Comparison of ENCODE assay signal across 8 cellular contexts in genomic region chr6:26553739-26554668, GRCh38. TPM values are rescaled to one million over a fixed set of nuclear protein-coding genes. Genes with fewer than 3 reads are reported as not detected.
DNase-seq lines count a peak whose midpoint lies in the region; ATAC-seq and TF ChIP-seq lines count a peak whose summit lies in the region.

No MANE protein-coding gene starts in this region.

- no peaks in the 10 kb centered on the region for H3K36me3 Mint-ChIP-seq in activated CD8-positive, alpha-beta T cell treated with anti-CD3 and anti-CD28 coated beads for 36 hours (ENCODE audit: low read depth)

- H3K27ac Mint-ChIP-seq in activated CD8-positive, alpha-beta T cell treated with anti-CD3 and anti-CD28 coated beads for 36 hours: no peak overlapping the region

- POLR2A ChIA-PET in A673 (lab: Charles Lee; ENCODE audit: low non-redundant PET): no interaction called here
- POLR2A ChIA-PET in activated CD8-positive, alpha-beta T cell treated with anti-CD3 and anti-CD28 coated beads for 36 hours (lab: Charles Lee): interaction anchor here (0.5 to 3.2 kb wide), 6 partner anchors 17 to 231 kb away, joined by 3 to 14 read pairs (median 4); partner anchors contain the start of gene HMGN4

- H3K4me1 Mint-ChIP-seq in activated CD8-positive, alpha-beta T cell treated with anti-CD3 and anti-CD28 coated beads for 36 hours (ENCODE audit: low read depth): peaks cover 20% of the 10 kb centered on the region

- H3K27ac ChIP-seq in A673 (ENCODE audit: low read depth, low read length, poor library complexity, severe bottlenecking): peak overlapping the region; percentile 69

- H3K4me1 ChIP-seq in A673 (ENCODE audit: insufficient read depth, low read length, poor library complexity, severe bottlenecking): no peaks in the 10 kb centered on the region
- no peaks in the 10 kb centered on the region for H3K4me1 ChIP-seq in endocrine pancreas (ENCODE audit: control insufficient read depth, insufficient read depth, low read length)

- DNase-seq in A673 (ENCODE audit: low spot score) (peak; percentile 89), NCI-H82 (lab: John Stamatoyannopoulos, UW) (peak; percentile 95), middle frontal gyrus (ENCODE audit: extremely low spot score, low spot score) (peak; percentile 57)
- peak; percentile 92 for DNase-seq in activated CD8-positive, alpha-beta T cell treated with anti-CD3 and anti-CD28 coated beads for 36 hours
- peak; percentile 48 to 73 for DNase-seq in stimulated activated CD8-positive, alpha-beta memory T cell treated with anti-CD3 and anti-CD28 coated beads, Interleukin-2, amount 100 ng/mL, for 48 hours (ENCODE audit: low read depth in 2 of 2)

- intact Hi-C loops in A673 (cut with micrococcal nuclease; ENCODE audit: unreplicated experiment): loop anchor here (1.0 to 10.0 kb wide), 5 partner anchors 15 to 499 kb away; a partner anchor contains a TSS
- intact Hi-C loops in activated CD8-positive, alpha-beta T cell treated with anti-CD3 and anti-CD28 coated beads for 36 hours (cut with micrococcal nuclease): loop anchor here (1.0 to 5.0 kb wide), 4 partner anchors 17 to 242 kb away; no protein-coding TSS in a partner anchor

- no peak overlapping the region for H3K4me3 Mint-ChIP-seq in activated CD8-positive, alpha-beta T cell treated with anti-CD3 and anti-CD28 coated beads for 36 hours

- no TSS peak for BruUV-seq in A673 (replicated peaks; lab: Mats Ljungman, UMichigan)

- CTCF ChIA-PET in A673 (lab: Charles Lee): interaction anchor here (0.6 to 1.2 kb wide), 3 partner anchors 42 to 299 kb away, joined by 3 to 9 read pairs (median 5); no protein-coding TSS in a partner anchor
- CTCF ChIA-PET in activated CD8-positive, alpha-beta T cell treated with anti-CD3 and anti-CD28 coated beads for 36 hours (lab: Charles Lee): interaction anchor here (0.6 to 5.5 kb wide), 11 partner anchors 13 to 225 kb away, joined by 3 to 22 read pairs (median 7); partner anchors contain the start of genes ABT1 and HMGN4

- H3K36me3 ChIP-seq in A673 (ENCODE audit: insufficient read depth, low read length, poor library complexity, severe bottlenecking) (no peaks in the 10 kb centered on the region), endocrine pancreas (ENCODE audit: control insufficient read depth, insufficient read depth, low read length) (no peaks in the 10 kb centered on the region)

- ATAC-seq in GM18867 (IDR thresholded peaks at IDR 0.05; ENCODE audit: unreplicated experiment) (peak; percentile 42), HG03457 (IDR thresholded peaks at IDR 0.05; ENCODE audit: unreplicated experiment) (peak; percentile 29)
- ATAC-seq in activated CD8-positive, alpha-beta T cell treated with anti-CD3 and anti-CD28 coated beads for 36 hours: peak; percentile 50

- H3K27me3 ChIP-seq in A673 (replicated peaks; ENCODE audit: insufficient read depth, low read depth, low read length, poor library complexity) (no peaks in the 10 kb centered on the region), endocrine pancreas (ENCODE audit: control insufficient read depth, insufficient read depth, low read length) (no peaks in the 10 kb centered on the region)

- no peak for TF ChIP-seq CTCF in A673 (conservative IDR thresholded peaks at IDR 0.05; ENCODE audit: low read depth, low read length)
- TF ChIP-seq CTCF in activated CD8-positive, alpha-beta T cell treated with anti-CD3 and anti-CD28 coated beads for 36 hours (IDR thresholded peaks at IDR 0.05): no peak

- no peaks in the 10 kb centered on the region for H3K9me3 Mint-ChIP-seq in activated CD8-positive, alpha-beta T cell treated with anti-CD3 and anti-CD28 coated beads for 36 hours

- H3K9ac ChIP-seq in endocrine pancreas (ENCODE audit: control insufficient read depth, insufficient read depth, low read length): no peak overlapping the region

- no peaks in the 10 kb centered on the region for H3K27me3 Mint-ChIP-seq in activated CD8-positive, alpha-beta T cell treated with anti-CD3 and anti-CD28 coated beads for 36 hours

- no peaks in the 10 kb centered on the region for H3K9me3 ChIP-seq in A673 (ENCODE audit: low read depth, low read length, poor library complexity, severe bottlenecking)
- H3K9me3 ChIP-seq in endocrine pancreas (ENCODE audit: control insufficient read depth, low read length): no peaks in the 10 kb centered on the region

- peak overlapping the region; percentile 61 for H3K4me3 ChIP-seq in A673 (ENCODE audit: low read depth, low read length, poor library complexity, severe bottlenecking)
- H3K4me3 ChIP-seq in endocrine pancreas (ENCODE audit: control insufficient read depth, insufficient read depth, low read length): peak overlapping the region; percentile 88

RNA-seq across cellular contexts. Expression of gene HMGN4, which starts 15.8 kb away (rescaled TPM):
- total RNA-seq in A673 (2021): 55.9 and 58.6 TPM in 2 replicates
- 10 to 100 TPM; 80.2 to 83.3 TPM for total RNA-seq in activated CD8-positive, alpha-beta T cell treated with anti-CD3 and anti-CD28 coated beads for 36 hours

RNA-seq across cellular contexts. Expression of gene ABT1, which starts 42.7 kb away (rescaled TPM):
- 17.4 and 18.1 TPM in 2 replicates for total RNA-seq in A673 (2021)
- total RNA-seq in activated CD8-positive, alpha-beta T cell treated with anti-CD3 and anti-CD28 coated beads for 36 hours: 10 to 100 TPM; 27.7 to 27.9 TPM

RNA-seq across cellular contexts. Expression of gene BTN1A1, which starts 53.9 kb away (rescaled TPM):
- total RNA-seq in A673 (2021): not detected in 2 replicates
- under 1 TPM in 1 of 2 experiments, not detected in 1; 0.11 TPM for total RNA-seq in activated CD8-positive, alpha-beta T cell treated with anti-CD3 and anti-CD28 coated beads for 36 hours

Comparison
In these comparisons a context has a peak if more than half of its experiments do, and no peak if none do; other contexts are left out.
1. Peak in every context shown above with its lines: DNase-seq, ATAC-seq, H3K4me3 ChIP-seq and H3K27ac ChIP-seq.